Comparison of ENCODE assay signal across 14 cellular contexts in the genomic region with DNA sequence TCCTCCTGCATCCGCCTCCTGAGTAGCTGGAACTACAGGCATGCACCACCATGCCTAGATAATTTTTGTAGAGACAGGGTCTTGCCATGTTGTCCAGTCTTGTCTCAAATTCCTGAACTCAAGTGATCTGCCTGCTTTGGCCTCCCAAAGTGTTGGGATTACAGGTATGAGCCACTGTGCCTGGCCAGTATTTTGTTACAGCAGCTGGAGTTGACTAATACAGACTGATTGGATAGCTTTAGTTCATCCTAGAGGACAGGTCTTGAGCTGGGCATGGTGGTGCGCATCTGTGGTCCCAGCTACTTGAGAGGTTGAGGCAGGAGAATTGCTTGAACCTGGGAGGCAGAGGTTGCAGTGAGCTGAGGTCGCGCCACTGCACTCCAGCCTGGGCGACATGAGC. TPM values are rescaled to one million over a fixed set of nuclear protein-coding genes. Genes with fewer than 3 reads are reported as not detected.
"Had no signal": no experiment of that assay in that cellular context is flagged by ENCODE, and none has a peak within 500 bp of the region (broad histone marks: within the 10 kb centered on the region; RNA-seq: fewer than 3 reads in every experiment).

No MANE protein-coding gene starts in this region.

RNA-seq across cellular contexts. Expression of a gene that starts 40.0 kb away (rescaled TPM):
- total RNA-seq: occipital lobe, osteoblast, right atrium auricular region, sciatic nerve, smooth muscle cell, stomach, subcutaneous adipose tissue, temporal lobe, thoracic aorta, thyroid gland, ureter, vagina had no signal
- polyA plus RNA-seq: naive thymus-derived CD4-positive, alpha-beta T cell; neural cell; stomach had no signal

RNA-seq across cellular contexts. Expression of a gene that starts 44.3 kb away (rescaled TPM):
- polyA plus RNA-seq: neural cell had no signal
